9 cellular contexts compared by ENCODE assay signal in the genomic region with DNA sequence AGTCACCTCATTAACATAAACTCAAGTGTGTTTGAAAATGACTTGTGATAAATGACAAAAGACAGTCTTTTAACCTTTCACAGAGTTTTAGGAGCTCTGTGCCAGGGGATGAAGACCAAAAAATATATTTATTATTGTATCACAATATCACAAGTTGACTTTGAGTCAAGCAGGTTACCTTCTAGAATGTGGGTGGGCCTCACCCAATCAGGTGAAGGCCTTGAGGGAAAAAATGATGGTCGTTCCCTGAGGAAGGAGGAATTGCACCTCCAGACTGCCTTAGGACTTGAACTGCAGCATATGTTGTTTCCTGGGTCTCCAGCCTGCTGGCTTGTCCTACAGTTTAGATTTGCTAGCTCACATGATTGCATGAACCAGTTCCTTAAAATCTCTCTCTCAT.
"Had no signal": no experiment of that assay in that cellular context is flagged by ENCODE, and none has a peak within 500 bp of the region (broad histone marks: within the 10 kb centered on the region; RNA-seq: fewer than 3 reads in every experiment).

No MANE protein-coding gene starts in this region.

- H3K4me3 Mint-ChIP-seq: GM23338, HFFc6, IgD-negative memory B cell had no signal

- H3K9me3 Mint-ChIP-seq: GM23338, HFFc6 had no signal

- H3K36me3 Mint-ChIP-seq: IgD-negative memory B cell had no signal

- H3K36me3 ChIP-seq: HAP-1 had no signal

- H3K27ac ChIP-seq: HL-60 had no signal

- H3K9me3 ChIP-seq: HAP-1 had no signal

- ATAC-seq: GM23338, HCT116, HepG2 had no signal

- DNase-seq: H7, HFFc6, KG1 had no signal

- H3K4me2 ChIP-seq: GM23338 had no signal

- H2AFZ ChIP-seq: GM23338 had no signal

- H3K4me1 ChIP-seq: HAP-1 had no signal

- H3K4me1 Mint-ChIP-seq: GM23338, IgD-negative memory B cell had no signal

- H3K27ac Mint-ChIP-seq: GM23338, HFFc6, IgD-negative memory B cell had no signal

- H3K4me3 ChIP-seq: GM23338, HAP-1 had no signal

- FAIRE-seq: HepG2 had no signal
